20 cellular contexts compared by ENCODE assay signal in the genomic region with DNA sequence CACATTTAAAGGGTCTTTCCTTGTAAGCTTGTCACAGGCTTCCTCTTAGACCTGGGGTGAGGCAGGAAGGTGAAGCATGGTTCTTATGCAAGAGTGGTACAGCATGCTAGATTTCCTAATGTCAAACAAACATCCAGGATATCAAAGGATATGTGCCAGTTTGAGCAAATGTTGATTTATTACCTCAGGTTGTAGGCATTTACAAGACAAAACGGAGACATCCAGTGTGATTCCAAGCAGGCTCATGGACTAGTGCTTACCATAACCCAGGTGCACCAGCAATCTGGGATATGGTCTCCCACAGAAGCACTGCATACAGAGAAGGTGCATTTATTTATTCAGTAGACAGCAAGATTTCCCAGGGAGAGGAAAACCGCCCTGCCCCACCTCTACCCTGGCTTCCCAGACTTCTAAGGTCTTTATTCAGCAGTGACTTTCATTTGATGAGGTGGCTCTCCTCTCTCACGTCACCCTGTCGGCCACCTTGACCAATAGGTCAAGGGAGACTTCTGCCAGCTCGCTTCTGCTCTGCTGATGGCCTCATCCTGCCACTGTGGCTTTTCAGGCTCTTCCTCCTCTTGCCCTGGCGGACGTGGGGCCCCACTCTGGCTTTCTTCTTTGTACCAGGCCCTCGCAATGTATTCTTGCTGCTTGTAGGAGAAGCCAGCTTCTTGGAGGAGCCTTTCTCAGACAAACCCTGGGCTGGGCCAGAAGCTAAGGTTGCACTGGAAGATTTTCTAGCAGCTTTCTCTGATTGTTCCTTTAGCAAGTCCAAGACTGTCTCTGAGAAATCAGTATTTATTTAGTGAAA.
"Had no signal": no experiment of that assay in that cellular context is flagged by ENCODE, and none has a peak within 500 bp of the region (broad histone marks: within the 10 kb centered on the region; RNA-seq: fewer than 3 reads in every experiment).

No MANE protein-coding gene starts in this region.

- H3K4me1 ChIP-seq: colonic mucosa, prostate gland, transverse colon had no signal

- H3K4me3 ChIP-seq: cardiac muscle cell, colonic mucosa, prostate gland, transverse colon had no signal

- H3K36me3 ChIP-seq: cardiac muscle cell, colonic mucosa, prostate gland, transverse colon had no signal

- H3K9me3 ChIP-seq: colonic mucosa, prostate gland, transverse colon had no signal

- DNase-seq: activated CD4-positive, alpha-beta T cell treated with anti-CD3 and anti-CD28 coated beads, Interleukin-2, amount 50 U/mL, for 4 hours; activated CD8-positive, alpha-beta memory T cell treated with anti-CD3 and anti-CD28 coated beads, Interleukin-2, amount 10 ng/mL, durations not matched to agents 7 days and 5 days; activated gamma-delta T cell treated with Interleukin-2 at 50 U/mL for 16 hours; activated naive CD8-positive, alpha-beta T cell treated with anti-CD3 and anti-CD28 coated beads for 36 hours; activated T-cell treated with anti-CD3 and anti-CD28 coated beads, Interleukin-2, amount 50 U/mL, for 4 hours; aorta; colonic mucosa; effector memory CD4-positive, alpha-beta T cell; hypothalamus; left cardiac atrium; natural killer cell; occipital lobe; stimulated activated CD4-positive, alpha-beta T cell treated with anti-CD3 and anti-CD28 coated beads, Interleukin-1b, Interleukin-23, amount 100 ng/mL, for 48 hours; T-helper 2 cell; transverse colon had no signal

- H3K27ac ChIP-seq: cardiac muscle cell, colonic mucosa, prostate gland, transverse colon had no signal

- ATAC-seq: activated CD4-positive, CD25-positive, alpha-beta regulatory T cell treated with anti-CD3 and anti-CD28 coated beads, Interleukin-2, amount 50 U/mL, for 24 hours; activated CD8-positive, alpha-beta memory T cell treated with anti-CD3 and anti-CD28 coated beads, Interleukin-2, amount 10 ng/mL, durations not matched to agents 7 days and 5 days; activated T-cell treated with anti-CD3 and anti-CD28 coated beads, Interleukin-2, amount 50 U/mL, for 4 hours; natural killer cell; SK-N-SH treated with all-trans-retinoic acid at 6 μM for 48 hours; stimulated activated memory B cell treated with anti-CD40 and anti-IgM and Interleukin-4, amounts not matched to agents 10 μg/mL and 1 μg/mL and 100 μg/mL, for 72 hours had no signal

- H3K27me3 ChIP-seq: cardiac muscle cell, colonic mucosa, transverse colon had no signal
